Comparison of ENCODE assay signal across 7 cellular contexts in genomic region chr14:65103150-65103760, GRCh38. TPM values are rescaled to one million over a fixed set of nuclear protein-coding genes. Genes with fewer than 3 reads are reported as not detected.
DNase-seq lines count a peak whose midpoint lies in the region; ATAC-seq, FAIRE-seq and TF ChIP-seq lines count a peak whose summit lies in the region.

No MANE protein-coding gene starts in this region.

- peak; percentile 14 for TF ChIP-seq CTCF in epithelial cell of esophagus (IDR thresholded peaks at IDR 0.05; ENCODE audit: insufficient read depth, low read depth, low read length, missing control alignments)
- no peak for TF ChIP-seq CTCF in omental fat pad (IDR thresholded peaks at IDR 0.05)

- in situ Hi-C loops in SK-MEL-5 (cut with HindIII; ENCODE audit: low pct_unique_long_range_greater_than_20kb, low sequenced_read_pairs) = no loop called here

- DNase-seq in Daoy (ENCODE audit: low read depth) (peak; percentile 50), HTR-8/SVneo (ENCODE audit: insufficient read length, low spot score) (peak; percentile 74), SK-MEL-5 (ENCODE audit: low read depth, low spot score) (peak; percentile 47), epithelial cell of esophagus (ENCODE audit: low read depth) (no peak), omental fat pad (ENCODE audit: low spot score) (no peak), cerebellar cortex (ENCODE audit: low spot score) (no peak), activated gamma-delta T cell (lab: John Stamatoyannopoulos, UW) (no peak)

- peak overlapping the region; percentile 77 for H3K4me3 ChIP-seq in epithelial cell of esophagus (ENCODE audit: low read length)

- FAIRE-seq in HTR-8/SVneo (lab: Jason Lieb, UNC) = no peak

- peak; percentile 19 for ATAC-seq in omental fat pad (ENCODE audit: low FRiP score)

RNA-seq across cellular contexts. Expression of gene MAX, which starts 0.9 kb away (rescaled TPM):
- 40.7 and 51.3 TPM in 2 replicates for total RNA-seq in Daoy (2014; rRNA removed; shearing (Covaris generic))
- 67.0 and 73.3 TPM in 2 replicates for total RNA-seq in SK-MEL-5 (2014; rRNA removed; shearing (Covaris generic))
- 65.4 and 78.7 TPM in 2 replicates for polyA plus RNA-seq in SK-MEL-5 (2015; cell fraction: cytosol; rRNA removed)
- 39.9 and 63.6 TPM in 2 replicates for polyA plus RNA-seq in SK-MEL-5 (2015; cell fraction: nucleus; rRNA removed)
- total RNA-seq in omental fat pad = 10 to 100 TPM; 38.6 to 69.8 (median 55.3) TPM

Comparison
In these comparisons a context has a peak if more than half of its experiments do, and no peak if none do; other contexts are left out.
1. DNase-seq: peak in Daoy (single experiment), HTR-8/SVneo (single experiment) and SK-MEL-5 (single experiment); none in epithelial cell of esophagus (single experiment), omental fat pad (single experiment), cerebellar cortex (single experiment) and activated gamma-delta T cell (single experiment).